9 cellular contexts compared by ENCODE assay signal in genomic region chr22:24938741-24939341, GRCh38. TPM values are rescaled to one million over a fixed set of nuclear protein-coding genes. Genes with fewer than 3 reads are reported as not detected.
DNase-seq lines count a peak whose midpoint lies in the region; ATAC-seq, FAIRE-seq and TF ChIP-seq lines count a peak whose summit lies in the region.
"Had no signal": no experiment of that assay in that cellular context is flagged by ENCODE, and none has a peak within 500 bp of the region (broad histone marks: within the 10 kb centered on the region; RNA-seq: fewer than 3 reads in every experiment).

No MANE protein-coding gene starts in this region.

- POLR2A ChIA-PET in PC-9 (lab: Charles Lee; ENCODE audit: unreplicated experiment) = no interaction called here
- POLR2A ChIA-PET in HepG2 (lab: Yijun Ruan, JAX) = no interaction called here

- no peaks in the 10 kb centered on the region for H3K4me1 ChIP-seq in PC-9 (replicated peaks; ENCODE audit: insufficient read depth)
- no peaks in the 10 kb centered on the region for H3K4me1 ChIP-seq in breast epithelium
- peaks cover 14% of the 10 kb centered on the region for H3K4me1 ChIP-seq in HepG2 (ENCODE audit: insufficient read depth, low read length)

- TF ChIP-seq POLR2A in breast epithelium (IDR thresholded peaks at IDR 0.05) (no peak), HepG2 (IDR thresholded peaks at IDR 0.05; ENCODE audit: insufficient read depth in 1 of 2, low read depth in 2 of 2, low read length in 2 of 2) (no peak)

- TF ChIP-seq CTCF in PC-9 (conservative IDR thresholded peaks at IDR 0.05) = peak; percentile 85
- TF ChIP-seq CTCF in breast epithelium (IDR thresholded peaks at IDR 0.05) = peak; percentile 24 to 74 (median 58)
- peak; percentile 83 for TF ChIP-seq CTCF in HepG2 (CRISPR knock-in tag; IDR thresholded peaks at IDR 0.05)

- FAIRE-seq in HepG2 (lab: Jason Lieb, UNC) = peak; percentile 67
- FAIRE-seq: A204.1 had no signal

- no peak overlapping the region for H3K4me2 ChIP-seq in PC-9
- H3K4me2 ChIP-seq in HepG2 (ENCODE audit: low read depth, low read length) = peak overlapping the region; percentile 36

- peak; percentile 59 for DNase-seq in DMS53 (lab: John Stamatoyannopoulos, UW)
- DNase-seq in DMS53 treated with DMSO at 0.1 percent for 48 hours (lab: John Stamatoyannopoulos, UW; ENCODE audit: unreplicated experiment) = no peak
- DNase-seq in HuH-7 (ENCODE audit: low spot score) = peak; percentile 63
- DNase-seq in PC-9 = no peak
- DNase-seq in breast epithelium (ENCODE audit: low spot score in 2 of 2) = no peak
- peak; percentile 49 for DNase-seq in HepG2 (ENCODE audit: low spot score)
- no peak for DNase-seq in stimulated activated naive CD4-positive, alpha-beta T cell treated with Interleukin-2 at 50 U/mL for 16 hours (lab: John Stamatoyannopoulos, UW)

- H3K79me2 ChIP-seq in PC-9 (ENCODE audit: low read depth) (no peaks in the 10 kb centered on the region), HepG2 (ENCODE audit: insufficient read depth, low read length) (no peaks in the 10 kb centered on the region)

- H3K9me3 ChIP-seq in PC-9 (ENCODE audit: insufficient read depth, low read depth) = no peaks in the 10 kb centered on the region
- H3K9me3 ChIP-seq in breast epithelium = no peaks in the 10 kb centered on the region
- no peaks in the 10 kb centered on the region for H3K9me3 ChIP-seq in HepG2 (ENCODE audit: low read length)

- H3K36me3 ChIP-seq in PC-9 (ENCODE audit: low read depth) = no peaks in the 10 kb centered on the region
- no peaks in the 10 kb centered on the region for H3K36me3 ChIP-seq in breast epithelium
- H3K36me3 ChIP-seq in HepG2 (replicated peaks in 1 of 2; ENCODE audit: control insufficient read depth in 1 of 2, insufficient read depth in 2 of 2, low read length in 2 of 2) = no peaks in the 10 kb centered on the region

- intact Hi-C loops in PC-9 (cut with micrococcal nuclease; ENCODE audit: unreplicated experiment) = loop anchor here (1.0 to 5.0 kb wide), 4 partner anchors 109 to 233 kb away; no protein-coding TSS in a partner anchor
- intact Hi-C loops in breast epithelium (cut with DNase I; ENCODE audit: low total_unique reads) = no loop called here
- intact Hi-C loops in HepG2 (cut with micrococcal nuclease; ENCODE audit: unreplicated experiment) = loop anchor here (1.0 to 2.0 kb wide), 2 partner anchors 109 to 118 kb away; no protein-coding TSS in a partner anchor

- no peak for TF ChIP-seq EP300 in HepG2 (IDR thresholded peaks at IDR 0.05; ENCODE audit: low read depth in 2 of 2, low read length in 2 of 2)
- no peak for TF ChIP-seq EP300 in HepG2 (CRISPR knock-in tag; IDR thresholded peaks at IDR 0.05; ENCODE audit: borderline replicate concordance)

- no peaks in the 10 kb centered on the region for H3K9me2 ChIP-seq in PC-9 (ENCODE audit: insufficient read depth)

- no peaks in the 10 kb centered on the region for H3F3A ChIP-seq in PC-9 (ENCODE audit: insufficient read depth, low read depth)

- H3K4me3 ChIP-seq in PC-9 (no peak overlapping the region), breast epithelium (no peak overlapping the region), HepG2 (replicated peaks in 1 of 3; ENCODE audit: insufficient read depth in 1 of 3, low read depth in 2 of 3, low read length in 3 of 3) (no peak overlapping the region)

- peak; percentile 78 for ATAC-seq in HepG2
- ATAC-seq in GM19397 (IDR thresholded peaks at IDR 0.05; ENCODE audit: unreplicated experiment) = no peak

- BruUV-seq in PC-9 (replicated peaks; lab: Mats Ljungman, UMichigan) (no TSS peak), HepG2 (replicated peaks; lab: Mats Ljungman, UMichigan) (no TSS peak)

- in situ Hi-C loops in HepG2 (cut with HindIII; ENCODE audit: extremely low pct_ligation_motif_present, low pct_unique_long_range_greater_than_20kb) = loop anchor here (25.0 kb wide), 1 partner anchor 248 kb away; the partner anchor contains the start of gene CRYBB3

- H3K9ac ChIP-seq in HepG2 (ENCODE audit: insufficient read depth, low read depth, low read length) = no peak overlapping the region

- H4K20me1 ChIP-seq in PC-9 (ENCODE audit: insufficient read depth) (no peaks in the 10 kb centered on the region), HepG2 (ENCODE audit: insufficient read depth, low read length) (no peaks in the 10 kb centered on the region)

- TF ChIP-seq RAD21 in HepG2 (CRISPR knock-in tag; IDR thresholded peaks at IDR 0.05) = peak; percentile 60

- WGBS in HepG2 (ENCODE audit: low lambda C conversion rate) = 3% methylated on average over 8 of the region's 11 CpGs

- H3K27me3 ChIP-seq in PC-9 (ENCODE audit: insufficient read depth, low read depth) (no peaks in the 10 kb centered on the region), breast epithelium (no peaks in the 10 kb centered on the region), HepG2 (ENCODE audit: control insufficient read depth in 1 of 2, insufficient read depth in 2 of 2, low read length in 2 of 2) (peaks cover 0 to 5% of the 10 kb centered on the region in 2 experiments; a peak in 1 of 5 replicates)

- CTCF ChIA-PET in PC-9 (lab: Charles Lee) = interaction anchor here (0.8 kb wide), 1 partner anchor 109 kb away, joined by 3 read pairs; no protein-coding TSS in a partner anchor
- CTCF ChIA-PET in HepG2 (lab: Yijun Ruan, JAX; ENCODE audit: low intra/inter-chr PET ratio, low total read pairs) = interaction anchor here (1.3 to 2.0 kb wide), 3 partner anchors 90 to 118 kb away, joined by 8 to 23 read pairs (median 13); no protein-coding TSS in a partner anchor

- H2AFZ ChIP-seq in PC-9 (no peak overlapping the region), HepG2 (ENCODE audit: low read length) (no peak overlapping the region)

- H3K27ac ChIP-seq in PC-9 (no peak overlapping the region), breast epithelium (no peak overlapping the region), HepG2 (ENCODE audit: extremely low read length, insufficient read depth, low read length) (no peak overlapping the region)

TF ChIP-seq in HepG2, 621 proteins besides CTCF, POLR2A, EP300 and RAD21:
- TF ChIP-seq SMC3 (IDR thresholded peaks at IDR 0.05; ENCODE audit: low read length) (peak; percentile 66), ZMYM3 (CRISPR knock-in tag; IDR thresholded peaks at IDR 0.05) (0 out of 2 replicates have a peak, but pooled peaks have one; percentile 22), ZFY (CRISPR knock-in tag; IDR thresholded peaks at IDR 0.05) (no peak), STAG1 (CRISPR knock-in tag; IDR thresholded peaks at IDR 0.05) (peak; percentile 79)
TF ChIP-seq in HepG2: peak in this region for 3.

RNA-seq across cellular contexts. Expression of gene LHFPL7, which starts 7.7 kb away (rescaled TPM):
- total RNA-seq in PC-9 (2021) (not detected in 2 replicates), breast epithelium (not detected), HepG2 (2016; rRNA removed; fragmentation: Illumina TruSeq; extraction: Trizol) (not detected in 2 replicates)
- total RNA-seq in HepG2 (2016; cell fraction: cytosol; rRNA removed; fragmentation: Illumina TruSeq; extraction: Trizol; ENCODE audit: low read depth) = not detected in 2 replicates
- total RNA-seq in HepG2 (2016; cell fraction: insoluble cytoplasmic fraction; rRNA removed; fragmentation: Illumina TruSeq; extraction: Trizol) = not detected in 2 replicates
- total RNA-seq in HepG2 (2016; cell fraction: membrane; rRNA removed; fragmentation: Illumina TruSeq; extraction: Trizol) = not detected in 2 replicates
- total RNA-seq in HepG2 (2016; cell fraction: nucleus; rRNA removed; fragmentation: Illumina TruSeq; extraction: Trizol) = not detected in 2 replicates
- not detected in 2 replicates for polyA plus RNA-seq in HepG2 (2011; rRNA removed)
- polyA plus RNA-seq in HepG2 (2011; cell fraction: cytosol; rRNA removed) = not detected in 2 replicates
- not detected in 2 replicates for polyA plus RNA-seq in HepG2 (2011; cell fraction: nucleus; rRNA removed)
- not detected in 2 replicates for polyA plus RNA-seq in HepG2 (2012)
- not detected in 2 replicates for polyA plus RNA-seq in HepG2 (2016; cell fraction: cytosol; fragmentation: Illumina TruSeq; extraction: Trizol; ENCODE audit: low read depth)
- polyA plus RNA-seq in HepG2 (2016; cell fraction: insoluble cytoplasmic fraction; fragmentation: Illumina TruSeq; extraction: Trizol; ENCODE audit: low read depth) = not detected in 2 replicates
- polyA plus RNA-seq in HepG2 (2016; cell fraction: membrane; fragmentation: Illumina TruSeq; extraction: Trizol; ENCODE audit: low read depth) = not detected in 2 replicates
- polyA plus RNA-seq in HepG2 (2016; cell fraction: nucleus; fragmentation: Illumina TruSeq; extraction: Trizol; ENCODE audit: insufficient read depth, low read depth) = not detected in 2 replicates
- not detected in 2 replicates for polyA minus RNA-seq in HepG2 (2011; rRNA and poly(A)+ RNA removed; ENCODE audit: low replicate concordance)
- polyA minus RNA-seq in HepG2 (2011; cell fraction: cytosol; rRNA and poly(A)+ RNA removed) = not detected in 2 replicates
- polyA minus RNA-seq in HepG2 (2011; cell fraction: nucleus; rRNA and poly(A)+ RNA removed) = not detected in 2 replicates

RNA-seq across cellular contexts. Expression of gene KIAA1671, which starts 13.7 kb away (rescaled TPM):
- total RNA-seq in PC-9 (2021) = 44.3 and 47.7 TPM in 2 replicates
- total RNA-seq in breast epithelium = 10 to 100 TPM in 2 of 3 donors, 1 to 10 TPM in 1; 9.8 to 62.8 (median 36.4) TPM
- 12.0 and 13.5 TPM in 2 replicates for total RNA-seq in HepG2 (2016; rRNA removed; fragmentation: Illumina TruSeq; extraction: Trizol)
- total RNA-seq in HepG2 (2016; cell fraction: cytosol; rRNA removed; fragmentation: Illumina TruSeq; extraction: Trizol; ENCODE audit: low read depth) = 1.2 and 1.5 TPM in 2 replicates
- total RNA-seq in HepG2 (2016; cell fraction: insoluble cytoplasmic fraction; rRNA removed; fragmentation: Illumina TruSeq; extraction: Trizol) = 10.6 and 12.4 TPM in 2 replicates
- total RNA-seq in HepG2 (2016; cell fraction: membrane; rRNA removed; fragmentation: Illumina TruSeq; extraction: Trizol) = 5.9 TPM in 2 replicates
- total RNA-seq in HepG2 (2016; cell fraction: nucleus; rRNA removed; fragmentation: Illumina TruSeq; extraction: Trizol) = 18.9 and 21.9 TPM in 2 replicates
- 13.6 and 13.7 TPM in 2 replicates for polyA plus RNA-seq in HepG2 (2011; rRNA removed)
- 6.1 and 8.9 TPM in 2 replicates for polyA plus RNA-seq in HepG2 (2011; cell fraction: cytosol; rRNA removed)
- 14.1 and 14.4 TPM in 2 replicates for polyA plus RNA-seq in HepG2 (2011; cell fraction: nucleus; rRNA removed)
- polyA plus RNA-seq in HepG2 (2012) = 8.2 and 9.7 TPM in 2 replicates
- 0.76 and 0.78 TPM in 2 replicates for polyA plus RNA-seq in HepG2 (2016; cell fraction: cytosol; fragmentation: Illumina TruSeq; extraction: Trizol; ENCODE audit: low read depth)
- 10.8 and 14.0 TPM in 2 replicates for polyA plus RNA-seq in HepG2 (2016; cell fraction: insoluble cytoplasmic fraction; fragmentation: Illumina TruSeq; extraction: Trizol; ENCODE audit: low read depth)
- 2.0 and 2.7 TPM in 2 replicates for polyA plus RNA-seq in HepG2 (2016; cell fraction: membrane; fragmentation: Illumina TruSeq; extraction: Trizol; ENCODE audit: low read depth)
- polyA plus RNA-seq in HepG2 (2016; cell fraction: nucleus; fragmentation: Illumina TruSeq; extraction: Trizol; ENCODE audit: insufficient read depth, low read depth) = 16.4 and 16.6 TPM in 2 replicates
- 20.3 and 22.7 TPM in 2 replicates for polyA minus RNA-seq in HepG2 (2011; rRNA and poly(A)+ RNA removed; ENCODE audit: low replicate concordance)
- polyA minus RNA-seq in HepG2 (2011; cell fraction: cytosol; rRNA and poly(A)+ RNA removed) = 12.7 and 14.7 TPM in 2 replicates
- 27.4 and 35.6 TPM in 2 replicates for polyA minus RNA-seq in HepG2 (2011; cell fraction: nucleus; rRNA and poly(A)+ RNA removed)

Comparison
In these comparisons a context has a peak if more than half of its experiments do, and no peak if none do; other contexts are left out.
1. DNase-seq: peak in DMS53 (single experiment), HuH-7 (single experiment) and HepG2 (single experiment); none in DMS53 treated with DMSO at 0.1 percent for 48 hours (single experiment), PC-9 (0 of 2), breast epithelium (0 of 2) and stimulated activated naive CD4-positive, alpha-beta T cell treated with Interleukin-2 at 50 U/mL for 16 hours (single experiment).
2. Peak in every context shown above with its lines, with median percentiles within 50 percentile points of each other: CTCF ChIP-seq.